1 cellular context compared by ENCODE assay signal in the genomic region with DNA sequence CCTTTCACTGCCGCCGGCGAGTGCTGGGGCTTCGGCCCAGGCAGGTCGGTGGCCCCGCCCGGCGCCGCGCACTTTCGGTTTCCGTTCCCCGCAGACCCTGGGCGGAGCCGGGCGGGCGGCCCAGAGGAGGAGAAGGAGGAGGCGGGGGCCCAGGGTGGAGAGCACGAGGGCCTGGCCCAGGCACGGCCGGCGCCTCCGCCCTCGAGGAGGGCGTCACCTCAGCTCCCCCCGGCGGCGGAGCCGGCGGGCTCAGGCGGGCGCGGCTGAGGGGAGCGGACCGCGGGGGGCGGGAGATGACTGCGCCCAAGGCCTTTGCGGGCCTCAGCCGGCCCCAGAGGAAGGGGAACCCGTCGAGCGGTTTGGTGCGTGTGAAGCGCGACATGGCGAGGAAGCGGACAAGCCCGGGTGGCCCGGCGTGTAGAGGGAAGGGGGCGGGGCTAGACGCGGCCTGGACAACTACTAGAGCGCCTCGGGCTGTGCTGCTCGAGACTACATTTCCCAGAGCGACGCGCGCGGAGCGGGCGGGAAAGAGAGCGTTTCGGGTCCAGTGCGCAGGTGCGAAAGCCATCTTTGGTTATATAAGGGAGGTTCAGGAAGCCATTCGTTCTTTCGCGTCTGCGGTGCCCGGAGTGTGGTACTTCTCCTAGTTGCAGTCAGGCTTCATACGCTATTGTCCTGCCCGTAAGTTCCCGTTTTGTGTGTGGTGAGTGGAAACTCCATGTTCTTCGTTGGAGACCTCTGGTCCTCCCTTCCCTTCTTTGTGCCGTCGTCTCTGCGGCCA.
TF ChIP-seq lines count a peak whose summit lies in the region.

A gene (minus strand): TSS at position 22 of the 781 bp plus-strand sequence. CDS start 2,218 bp downstream, outside the sequence.

TF ChIP-seq in K562, 482 proteins besides CTCF, POLR2A, EP300 and RAD21 (continued from another document and continues in another):
- no peak for TF ChIP-seq NR2C1 (IDR thresholded peaks at IDR 0.05)
- peak; percentile 56 for TF ChIP-seq NR2C1 (tag; IDR thresholded peaks at IDR 0.05)
- TF ChIP-seq TAL1 (IDR thresholded peaks at IDR 0.05), result no peak
- TF ChIP-seq, protein P1, sequence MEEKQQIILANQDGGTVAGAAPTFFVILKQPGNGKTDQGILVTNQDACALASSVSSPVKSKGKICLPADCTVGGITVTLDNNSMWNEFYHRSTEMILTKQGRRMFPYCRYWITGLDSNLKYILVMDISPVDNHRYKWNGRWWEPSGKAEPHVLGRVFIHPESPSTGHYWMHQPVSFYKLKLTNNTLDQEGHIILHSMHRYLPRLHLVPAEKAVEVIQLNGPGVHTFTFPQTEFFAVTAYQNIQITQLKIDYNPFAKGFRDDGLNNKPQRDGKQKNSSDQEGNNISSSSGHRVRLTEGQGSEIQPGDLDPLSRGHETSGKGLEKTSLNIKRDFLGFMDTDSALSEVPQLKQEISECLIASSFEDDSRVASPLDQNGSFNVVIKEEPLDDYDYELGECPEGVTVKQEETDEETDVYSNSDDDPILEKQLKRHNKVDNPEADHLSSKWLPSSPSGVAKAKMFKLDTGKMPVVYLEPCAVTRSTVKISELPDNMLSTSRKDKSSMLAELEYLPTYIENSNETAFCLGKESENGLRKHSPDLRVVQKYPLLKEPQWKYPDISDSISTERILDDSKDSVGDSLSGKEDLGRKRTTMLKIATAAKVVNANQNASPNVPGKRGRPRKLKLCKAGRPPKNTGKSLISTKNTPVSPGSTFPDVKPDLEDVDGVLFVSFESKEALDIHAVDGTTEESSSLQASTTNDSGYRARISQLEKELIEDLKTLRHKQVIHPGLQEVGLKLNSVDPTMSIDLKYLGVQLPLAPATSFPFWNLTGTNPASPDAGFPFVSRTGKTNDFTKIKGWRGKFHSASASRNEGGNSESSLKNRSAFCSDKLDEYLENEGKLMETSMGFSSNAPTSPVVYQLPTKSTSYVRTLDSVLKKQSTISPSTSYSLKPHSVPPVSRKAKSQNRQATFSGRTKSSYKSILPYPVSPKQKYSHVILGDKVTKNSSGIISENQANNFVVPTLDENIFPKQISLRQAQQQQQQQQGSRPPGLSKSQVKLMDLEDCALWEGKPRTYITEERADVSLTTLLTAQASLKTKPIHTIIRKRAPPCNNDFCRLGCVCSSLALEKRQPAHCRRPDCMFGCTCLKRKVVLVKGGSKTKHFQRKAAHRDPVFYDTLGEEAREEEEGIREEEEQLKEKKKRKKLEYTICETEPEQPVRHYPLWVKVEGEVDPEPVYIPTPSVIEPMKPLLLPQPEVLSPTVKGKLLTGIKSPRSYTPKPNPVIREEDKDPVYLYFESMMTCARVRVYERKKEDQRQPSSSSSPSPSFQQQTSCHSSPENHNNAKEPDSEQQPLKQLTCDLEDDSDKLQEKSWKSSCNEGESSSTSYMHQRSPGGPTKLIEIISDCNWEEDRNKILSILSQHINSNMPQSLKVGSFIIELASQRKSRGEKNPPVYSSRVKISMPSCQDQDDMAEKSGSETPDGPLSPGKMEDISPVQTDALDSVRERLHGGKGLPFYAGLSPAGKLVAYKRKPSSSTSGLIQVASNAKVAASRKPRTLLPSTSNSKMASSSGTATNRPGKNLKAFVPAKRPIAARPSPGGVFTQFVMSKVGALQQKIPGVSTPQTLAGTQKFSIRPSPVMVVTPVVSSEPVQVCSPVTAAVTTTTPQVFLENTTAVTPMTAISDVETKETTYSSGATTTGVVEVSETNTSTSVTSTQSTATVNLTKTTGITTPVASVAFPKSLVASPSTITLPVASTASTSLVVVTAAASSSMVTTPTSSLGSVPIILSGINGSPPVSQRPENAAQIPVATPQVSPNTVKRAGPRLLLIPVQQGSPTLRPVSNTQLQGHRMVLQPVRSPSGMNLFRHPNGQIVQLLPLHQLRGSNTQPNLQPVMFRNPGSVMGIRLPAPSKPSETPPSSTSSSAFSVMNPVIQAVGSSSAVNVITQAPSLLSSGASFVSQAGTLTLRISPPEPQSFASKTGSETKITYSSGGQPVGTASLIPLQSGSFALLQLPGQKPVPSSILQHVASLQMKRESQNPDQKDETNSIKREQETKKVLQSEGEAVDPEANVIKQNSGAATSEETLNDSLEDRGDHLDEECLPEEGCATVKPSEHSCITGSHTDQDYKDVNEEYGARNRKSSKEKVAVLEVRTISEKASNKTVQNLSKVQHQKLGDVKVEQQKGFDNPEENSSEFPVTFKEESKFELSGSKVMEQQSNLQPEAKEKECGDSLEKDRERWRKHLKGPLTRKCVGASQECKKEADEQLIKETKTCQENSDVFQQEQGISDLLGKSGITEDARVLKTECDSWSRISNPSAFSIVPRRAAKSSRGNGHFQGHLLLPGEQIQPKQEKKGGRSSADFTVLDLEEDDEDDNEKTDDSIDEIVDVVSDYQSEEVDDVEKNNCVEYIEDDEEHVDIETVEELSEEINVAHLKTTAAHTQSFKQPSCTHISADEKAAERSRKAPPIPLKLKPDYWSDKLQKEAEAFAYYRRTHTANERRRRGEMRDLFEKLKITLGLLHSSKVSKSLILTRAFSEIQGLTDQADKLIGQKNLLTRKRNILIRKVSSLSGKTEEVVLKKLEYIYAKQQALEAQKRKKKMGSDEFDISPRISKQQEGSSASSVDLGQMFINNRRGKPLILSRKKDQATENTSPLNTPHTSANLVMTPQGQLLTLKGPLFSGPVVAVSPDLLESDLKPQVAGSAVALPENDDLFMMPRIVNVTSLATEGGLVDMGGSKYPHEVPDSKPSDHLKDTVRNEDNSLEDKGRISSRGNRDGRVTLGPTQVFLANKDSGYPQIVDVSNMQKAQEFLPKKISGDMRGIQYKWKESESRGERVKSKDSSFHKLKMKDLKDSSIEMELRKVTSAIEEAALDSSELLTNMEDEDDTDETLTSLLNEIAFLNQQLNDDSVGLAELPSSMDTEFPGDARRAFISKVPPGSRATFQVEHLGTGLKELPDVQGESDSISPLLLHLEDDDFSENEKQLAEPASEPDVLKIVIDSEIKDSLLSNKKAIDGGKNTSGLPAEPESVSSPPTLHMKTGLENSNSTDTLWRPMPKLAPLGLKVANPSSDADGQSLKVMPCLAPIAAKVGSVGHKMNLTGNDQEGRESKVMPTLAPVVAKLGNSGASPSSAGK (IDR thresholded peaks at IDR 0.05), result peak; percentile 81
- peak; percentile 52; the same call in 1 of the 2 replicates for TF ChIP-seq ZNF766 (CRISPR knock-in tag; conservative IDR thresholded peaks at IDR 0.05)
- TF ChIP-seq ADNP (tag; IDR thresholded peaks at IDR 0.05), result no peak
- 0 out of 2 replicates have a peak, but pooled peaks have one; percentile 66 for TF ChIP-seq ZNF282 (CRISPR knock-in tag; IDR thresholded peaks at IDR 0.05)
- TF ChIP-seq NFE2 (IDR thresholded peaks at IDR 0.05; ENCODE audit: low read depth), result no peak
- no peak for TF ChIP-seq CCAR2 (IDR thresholded peaks at IDR 0.05; ENCODE audit: low read depth, low read length)
- TF ChIP-seq ZNF408 (CRISPR knock-in tag; IDR thresholded peaks at IDR 0.05; ENCODE audit: low read depth), result no peak
- no peak for TF ChIP-seq RFX7 (CRISPR knock-in tag; IDR thresholded peaks at IDR 0.05)
- TF ChIP-seq, protein P2, sequence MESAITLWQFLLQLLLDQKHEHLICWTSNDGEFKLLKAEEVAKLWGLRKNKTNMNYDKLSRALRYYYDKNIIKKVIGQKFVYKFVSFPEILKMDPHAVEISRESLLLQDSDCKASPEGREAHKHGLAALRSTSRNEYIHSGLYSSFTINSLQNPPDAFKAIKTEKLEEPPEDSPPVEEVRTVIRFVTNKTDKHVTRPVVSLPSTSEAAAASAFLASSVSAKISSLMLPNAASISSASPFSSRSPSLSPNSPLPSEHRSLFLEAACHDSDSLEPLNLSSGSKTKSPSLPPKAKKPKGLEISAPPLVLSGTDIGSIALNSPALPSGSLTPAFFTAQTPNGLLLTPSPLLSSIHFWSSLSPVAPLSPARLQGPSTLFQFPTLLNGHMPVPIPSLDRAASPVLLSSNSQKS (CRISPR knock-in tag; IDR thresholded peaks at IDR 0.05), result no peak
- TF ChIP-seq, protein P3, sequence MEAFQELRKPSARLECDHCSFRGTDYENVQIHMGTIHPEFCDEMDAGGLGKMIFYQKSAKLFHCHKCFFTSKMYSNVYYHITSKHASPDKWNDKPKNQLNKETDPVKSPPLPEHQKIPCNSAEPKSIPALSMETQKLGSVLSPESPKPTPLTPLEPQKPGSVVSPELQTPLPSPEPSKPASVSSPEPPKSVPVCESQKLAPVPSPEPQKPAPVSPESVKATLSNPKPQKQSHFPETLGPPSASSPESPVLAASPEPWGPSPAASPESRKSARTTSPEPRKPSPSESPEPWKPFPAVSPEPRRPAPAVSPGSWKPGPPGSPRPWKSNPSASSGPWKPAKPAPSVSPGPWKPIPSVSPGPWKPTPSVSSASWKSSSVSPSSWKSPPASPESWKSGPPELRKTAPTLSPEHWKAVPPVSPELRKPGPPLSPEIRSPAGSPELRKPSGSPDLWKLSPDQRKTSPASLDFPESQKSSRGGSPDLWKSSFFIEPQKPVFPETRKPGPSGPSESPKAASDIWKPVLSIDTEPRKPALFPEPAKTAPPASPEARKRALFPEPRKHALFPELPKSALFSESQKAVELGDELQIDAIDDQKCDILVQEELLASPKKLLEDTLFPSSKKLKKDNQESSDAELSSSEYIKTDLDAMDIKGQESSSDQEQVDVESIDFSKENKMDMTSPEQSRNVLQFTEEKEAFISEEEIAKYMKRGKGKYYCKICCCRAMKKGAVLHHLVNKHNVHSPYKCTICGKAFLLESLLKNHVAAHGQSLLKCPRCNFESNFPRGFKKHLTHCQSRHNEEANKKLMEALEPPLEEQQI (IDR thresholded peaks at IDR 0.05), result no peak
- no peak for TF ChIP-seq ZC3H11A (IDR thresholded peaks at IDR 0.05; ENCODE audit: low read depth, low read length)
- TF ChIP-seq, protein P4, sequence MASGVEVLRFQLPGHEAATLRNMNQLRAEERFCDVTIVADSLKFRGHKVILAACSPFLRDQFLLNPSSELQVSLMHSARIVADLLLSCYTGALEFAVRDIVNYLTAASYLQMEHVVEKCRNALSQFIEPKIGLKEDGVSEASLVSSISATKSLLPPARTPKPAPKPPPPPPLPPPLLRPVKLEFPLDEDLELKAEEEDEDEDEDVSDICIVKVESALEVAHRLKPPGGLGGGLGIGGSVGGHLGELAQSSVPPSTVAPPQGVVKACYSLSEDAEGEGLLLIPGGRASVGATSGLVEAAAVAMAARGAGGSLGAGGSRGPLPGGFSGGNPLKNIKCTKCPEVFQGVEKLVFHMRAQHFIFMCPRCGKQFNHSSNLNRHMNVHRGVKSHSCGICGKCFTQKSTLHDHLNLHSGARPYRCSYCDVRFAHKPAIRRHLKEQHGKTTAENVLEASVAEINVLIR (CRISPR knock-in tag; IDR thresholded peaks at IDR 0.05), result peak; percentile 54; the same call in 1 of the 2 replicates
- peak; percentile 96 for TF ChIP-seq TAF9B (IDR thresholded peaks at IDR 0.05; ENCODE audit: partially characterized antibody)
- TF ChIP-seq, protein P5, sequence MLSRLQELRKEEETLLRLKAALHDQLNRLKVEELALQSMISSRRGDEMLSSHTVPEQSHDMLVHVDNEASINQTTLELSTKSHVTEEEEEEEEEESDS (CRISPR knock-in tag; IDR thresholded peaks at IDR 0.05), result no peak
- TF ChIP-seq ZNF174 (CRISPR knock-in tag; IDR thresholded peaks at IDR 0.05), result no peak
- peak; percentile 40 for TF ChIP-seq POU5F1 (IDR thresholded peaks at IDR 0.05; ENCODE audit: borderline replicate concordance, low read depth, low read length, partially characterized antibody)
- peak; percentile 96 for TF ChIP-seq POLR2AphosphoS2 (IDR thresholded peaks at IDR 0.05; ENCODE audit: low read length)
- no peak for TF ChIP-seq TCF7L2 (IDR thresholded peaks at IDR 0.05; ENCODE audit: low read depth, low read length)
- TF ChIP-seq, protein P6, sequence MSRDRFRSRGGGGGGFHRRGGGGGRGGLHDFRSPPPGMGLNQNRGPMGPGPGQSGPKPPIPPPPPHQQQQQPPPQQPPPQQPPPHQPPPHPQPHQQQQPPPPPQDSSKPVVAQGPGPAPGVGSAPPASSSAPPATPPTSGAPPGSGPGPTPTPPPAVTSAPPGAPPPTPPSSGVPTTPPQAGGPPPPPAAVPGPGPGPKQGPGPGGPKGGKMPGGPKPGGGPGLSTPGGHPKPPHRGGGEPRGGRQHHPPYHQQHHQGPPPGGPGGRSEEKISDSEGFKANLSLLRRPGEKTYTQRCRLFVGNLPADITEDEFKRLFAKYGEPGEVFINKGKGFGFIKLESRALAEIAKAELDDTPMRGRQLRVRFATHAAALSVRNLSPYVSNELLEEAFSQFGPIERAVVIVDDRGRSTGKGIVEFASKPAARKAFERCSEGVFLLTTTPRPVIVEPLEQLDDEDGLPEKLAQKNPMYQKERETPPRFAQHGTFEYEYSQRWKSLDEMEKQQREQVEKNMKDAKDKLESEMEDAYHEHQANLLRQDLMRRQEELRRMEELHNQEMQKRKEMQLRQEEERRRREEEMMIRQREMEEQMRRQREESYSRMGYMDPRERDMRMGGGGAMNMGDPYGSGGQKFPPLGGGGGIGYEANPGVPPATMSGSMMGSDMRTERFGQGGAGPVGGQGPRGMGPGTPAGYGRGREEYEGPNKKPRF (IDR thresholded peaks at IDR 0.05; ENCODE audit: low read depth, low read length), result no peak
- TF ChIP-seq FOXP1 (CRISPR knock-in tag; IDR thresholded peaks at IDR 0.05), result peak; percentile 57; the same call in 1 of the 2 replicates
- TF ChIP-seq, protein P7, sequence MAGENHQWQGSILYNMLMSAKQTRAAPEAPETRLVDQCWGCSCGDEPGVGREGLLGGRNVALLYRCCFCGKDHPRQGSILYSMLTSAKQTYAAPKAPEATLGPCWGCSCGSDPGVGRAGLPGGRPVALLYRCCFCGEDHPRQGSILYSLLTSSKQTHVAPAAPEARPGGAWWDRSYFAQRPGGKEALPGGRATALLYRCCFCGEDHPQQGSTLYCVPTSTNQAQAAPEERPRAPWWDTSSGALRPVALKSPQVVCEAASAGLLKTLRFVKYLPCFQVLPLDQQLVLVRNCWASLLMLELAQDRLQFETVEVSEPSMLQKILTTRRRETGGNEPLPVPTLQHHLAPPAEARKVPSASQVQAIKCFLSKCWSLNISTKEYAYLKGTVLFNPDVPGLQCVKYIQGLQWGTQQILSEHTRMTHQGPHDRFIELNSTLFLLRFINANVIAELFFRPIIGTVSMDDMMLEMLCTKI (IDR thresholded peaks at IDR 0.05; ENCODE audit: partially characterized antibody), result no peak
- TF ChIP-seq TRIM24 (IDR thresholded peaks at IDR 0.05), result no peak
- TF ChIP-seq ZBTB17 (CRISPR knock-in tag; IDR thresholded peaks at IDR 0.05), result peak; percentile 74
- TF ChIP-seq ZC3H4 (CRISPR knock-in tag; IDR thresholded peaks at IDR 0.05; ENCODE audit: borderline replicate concordance), result no peak
- no peak for TF ChIP-seq KDM2B (CRISPR knock-in tag; IDR thresholded peaks at IDR 0.05)
- TF ChIP-seq C11orf30 (IDR thresholded peaks at IDR 0.05; ENCODE audit: low read depth), result no peak
- TF ChIP-seq MIER1 (IDR thresholded peaks at IDR 0.05; ENCODE audit: low read depth), result no peak
- TF ChIP-seq YY1 (IDR thresholded peaks at IDR 0.05; ENCODE audit: borderline replicate concordance in 1 of 3, control insufficient read depth in 1 of 3, extremely low read depth in 1 of 3, insufficient read depth in 3 of 3, insufficient read length in 1 of 3, insufficient replicate concordance in 2 of 3, low read depth in 1 of 3, low read length in 2 of 3), result peak; percentile 41 to 94 (median 91)
- TF ChIP-seq KLF13 (tag; IDR thresholded peaks at IDR 0.05; ENCODE audit: borderline replicate concordance, low read depth), result peak; percentile 97
